ENCODE assay signal across 21 cellular contexts in genomic region chr5:91141642-91142041, GRCh38.
DNase-seq lines count a peak whose midpoint lies in the region; ATAC-seq and TF ChIP-seq lines count a peak whose summit lies in the region.
"Had no signal": no experiment of that assay in that cellular context is flagged by ENCODE, and none has a peak within 500 bp of the region (broad histone marks: within the 10 kb centered on the region; RNA-seq: fewer than 3 reads in every experiment).

No MANE protein-coding gene starts in this region.

- H3K36me3 ChIP-seq in mesendoderm (ENCODE audit: control insufficient read depth, insufficient read depth, low read length), result no peaks in the 10 kb centered on the region

- H3K27ac ChIP-seq in mesendoderm (ENCODE audit: low read depth, low read length), result peak overlapping the region; percentile 2
- no peak overlapping the region for H3K27ac ChIP-seq in CD4-positive, alpha-beta T cell (ENCODE audit: low read depth, low read length)
- H3K27ac ChIP-seq: KMS-11 had no signal

- H3K9me3 ChIP-seq in CD4-positive, alpha-beta T cell (ENCODE audit: control insufficient read depth, low read length), result no peaks in the 10 kb centered on the region

- no peak for ATAC-seq in activated naive CD8-positive, alpha-beta T cell treated with anti-CD3 and anti-CD28 coated beads, Interleukin-2, amount 10 ng/mL, durations not matched to agents 7 days and 5 days (ENCODE audit: low read depth)
- no peak for ATAC-seq in activated naive CD8-positive, alpha-beta T cell treated with anti-CD3 and anti-CD28 coated beads, Interleukin-2, amount 50 U/mL, for 24 hours
- ATAC-seq in CD4-positive, alpha-beta T cell (ENCODE audit: poor library complexity), result no peak
- no peak for ATAC-seq in GM19351 (IDR thresholded peaks at IDR 0.05; ENCODE audit: unreplicated experiment)
- ATAC-seq: HepG2, Panc1 had no signal

- no peaks in the 10 kb centered on the region for H3K27me3 ChIP-seq in mesendoderm (ENCODE audit: insufficient read depth, low read length, poor library complexity)
- no peaks in the 10 kb centered on the region for H3K27me3 ChIP-seq in CD4-positive, alpha-beta T cell (ENCODE audit: control insufficient read depth, insufficient read depth, low read length)

- peaks cover 1% of the 10 kb centered on the region for H3K9me3 Mint-ChIP-seq in activated naive CD8-positive, alpha-beta T cell treated with anti-CD3 and anti-CD28 coated beads, Interleukin-2, amount 10 ng/mL, durations not matched to agents 7 days and 5 days
- no peaks in the 10 kb centered on the region for H3K9me3 Mint-ChIP-seq in activated naive CD8-positive, alpha-beta T cell treated with anti-CD3 and anti-CD28 coated beads, Interleukin-2, amount 50 U/mL, for 24 hours
- no peaks in the 10 kb centered on the region for H3K9me3 Mint-ChIP-seq in dendritic cell treated with granulocyte-macrophage colony-stimulating factor and Interleukin-4, amounts not matched to agents 40 ng/mL and 50 ng/mL, for 4 days
- no peaks in the 10 kb centered on the region for H3K9me3 Mint-ChIP-seq in CD4-positive, alpha-beta T cell
- H3K9me3 Mint-ChIP-seq: H9, HFFc6 had no signal

- peaks cover 36% of the 10 kb centered on the region for H3K4me1 Mint-ChIP-seq in activated naive CD8-positive, alpha-beta T cell treated with anti-CD3 and anti-CD28 coated beads, Interleukin-2, amount 10 ng/mL, durations not matched to agents 7 days and 5 days
- H3K4me1 Mint-ChIP-seq in activated naive CD8-positive, alpha-beta T cell treated with anti-CD3 and anti-CD28 coated beads, Interleukin-2, amount 50 U/mL, for 24 hours, result peaks cover 13% of the 10 kb centered on the region
- peaks cover 40% of the 10 kb centered on the region for H3K4me1 Mint-ChIP-seq in dendritic cell treated with granulocyte-macrophage colony-stimulating factor and Interleukin-4, amounts not matched to agents 40 ng/mL and 50 ng/mL, for 4 days (ENCODE audit: low read depth)
- no peaks in the 10 kb centered on the region for H3K4me1 Mint-ChIP-seq in CD4-positive, alpha-beta T cell (ENCODE audit: low read depth)

- CTCF ChIA-PET in CD4-positive, alpha-beta T cell (lab: Charles Lee), result no interaction called here

- intact Hi-C loops in dendritic cell treated with granulocyte-macrophage colony-stimulating factor and Interleukin-4, amounts not matched to agents 40 ng/mL and 50 ng/mL, for 4 days (cut with micrococcal nuclease), result no loop called here
- intact Hi-C loops in CD4-positive, alpha-beta T cell (cut with DNase I, micrococcal nuclease), result no loop called here

- H3K4me3 ChIP-seq in mesendoderm (ENCODE audit: low read length), result no peak overlapping the region

- H3K4me3 Mint-ChIP-seq in activated naive CD8-positive, alpha-beta T cell treated with anti-CD3 and anti-CD28 coated beads, Interleukin-2, amount 10 ng/mL, durations not matched to agents 7 days and 5 days, result peak overlapping the region; percentile 6
- H3K4me3 Mint-ChIP-seq in activated naive CD8-positive, alpha-beta T cell treated with anti-CD3 and anti-CD28 coated beads, Interleukin-2, amount 50 U/mL, for 24 hours, result no peak overlapping the region
- no peak overlapping the region for H3K4me3 Mint-ChIP-seq in dendritic cell treated with granulocyte-macrophage colony-stimulating factor and Interleukin-4, amounts not matched to agents 40 ng/mL and 50 ng/mL, for 4 days
- no peak overlapping the region for H3K4me3 Mint-ChIP-seq in CD4-positive, alpha-beta T cell
- H3K4me3 Mint-ChIP-seq: H9, HFFc6 had no signal

- no peak overlapping the region for H3K4me2 ChIP-seq in mesendoderm (ENCODE audit: low read length)
- H3K4me2 ChIP-seq: KMS-11 had no signal

- no peaks in the 10 kb centered on the region for H3K27me3 Mint-ChIP-seq in activated naive CD8-positive, alpha-beta T cell treated with anti-CD3 and anti-CD28 coated beads, Interleukin-2, amount 10 ng/mL, durations not matched to agents 7 days and 5 days
- peaks cover 2% of the 10 kb centered on the region for H3K27me3 Mint-ChIP-seq in activated naive CD8-positive, alpha-beta T cell treated with anti-CD3 and anti-CD28 coated beads, Interleukin-2, amount 50 U/mL, for 24 hours
- H3K27me3 Mint-ChIP-seq in dendritic cell treated with granulocyte-macrophage colony-stimulating factor and Interleukin-4, amounts not matched to agents 40 ng/mL and 50 ng/mL, for 4 days, result no peaks in the 10 kb centered on the region
- no peaks in the 10 kb centered on the region for H3K27me3 Mint-ChIP-seq in CD4-positive, alpha-beta T cell

- no peak for TF ChIP-seq CTCF in CD4-positive, alpha-beta T cell (IDR thresholded peaks at IDR 0.05)

- no peak overlapping the region for H2BK15ac ChIP-seq in mesendoderm (replicated peaks; ENCODE audit: low read depth)

- no peak overlapping the region for H4K8ac ChIP-seq in mesendoderm (ENCODE audit: low read depth, low read length)

- WGBS in mesendoderm (ENCODE audit: extremely low coverage, insufficient coverage, low lambda C conversion rate), result no CpG with 5 or more reads among the region's 4 CpGs

- no peak overlapping the region for H2AK5ac ChIP-seq in mesendoderm (ENCODE audit: low read length)

- peak overlapping the region; percentile 1 for H2BK5ac ChIP-seq in mesendoderm (ENCODE audit: low read length)

- no peak overlapping the region for H3K23ac ChIP-seq in mesendoderm (ENCODE audit: low read length)

- POLR2A ChIA-PET in activated naive CD8-positive, alpha-beta T cell treated with anti-CD3 and anti-CD28 coated beads, Interleukin-2, amount 10 ng/mL, durations not matched to agents 7 days and 5 days (lab: Charles Lee), result interaction anchor here (1.3 to 1.9 kb wide), 2 partner anchors 239 to 241 kb away, joined by 7 read pairs; partner anchors contain the start of gene ARRDC3
- POLR2A ChIA-PET in CD4-positive, alpha-beta T cell (lab: Charles Lee), result no interaction called here

- H3K18ac ChIP-seq in mesendoderm (ENCODE audit: low read length), result no peak overlapping the region

- no peak for DNase-seq in activated naive CD8-positive, alpha-beta T cell treated with anti-CD3 and anti-CD28 coated beads, Interleukin-2, amount 10 ng/mL, durations not matched to agents 7 days and 5 days
- no peak for DNase-seq in activated naive CD8-positive, alpha-beta T cell treated with anti-CD3 and anti-CD28 coated beads, Interleukin-2, amount 50 U/mL, for 24 hours
- DNase-seq in mesendoderm (peak; percentile 86), germinal center (ENCODE audit: low spot score) (no peak), HPDE6-E6E7 (ENCODE audit: extremely low spot score) (no peak)
- no peak for DNase-seq in CD4-positive, alpha-beta T cell
- DNase-seq: AML-193, GDM1, H9, HFFc6, NCI-H1105 treated with DMSO at 0.1 percent for 48 hours, NCI-H2029 treated with DMSO at 0.1 percent for 48 hours, NCI-H2171, NCI-H524 treated with DMSO at 0.1 percent for 48 hours, NCI-H82, SIG-M5 had no signal

- H3K79me1 ChIP-seq in mesendoderm (ENCODE audit: low read length), result no peaks in the 10 kb centered on the region

- H3K56ac ChIP-seq in mesendoderm (ENCODE audit: low read length), result no peak overlapping the region

- no peaks in the 10 kb centered on the region for H3K79me2 ChIP-seq in mesendoderm (ENCODE audit: control insufficient read depth, insufficient read depth, low read length)

- no peak overlapping the region for H2BK120ac ChIP-seq in mesendoderm (ENCODE audit: low read depth, low read length)

- peaks cover 17% of the 10 kb centered on the region for H3K36me3 Mint-ChIP-seq in activated naive CD8-positive, alpha-beta T cell treated with anti-CD3 and anti-CD28 coated beads, Interleukin-2, amount 10 ng/mL, durations not matched to agents 7 days and 5 days
- no peaks in the 10 kb centered on the region for H3K36me3 Mint-ChIP-seq in activated naive CD8-positive, alpha-beta T cell treated with anti-CD3 and anti-CD28 coated beads, Interleukin-2, amount 50 U/mL, for 24 hours (ENCODE audit: low read depth)
- no peaks in the 10 kb centered on the region for H3K36me3 Mint-ChIP-seq in dendritic cell treated with granulocyte-macrophage colony-stimulating factor and Interleukin-4, amounts not matched to agents 40 ng/mL and 50 ng/mL, for 4 days (ENCODE audit: low read depth)
- no peaks in the 10 kb centered on the region for H3K36me3 Mint-ChIP-seq in CD4-positive, alpha-beta T cell (ENCODE audit: low read depth)

- H3K4me1 ChIP-seq in mesendoderm (ENCODE audit: control insufficient read depth, low read depth, low read length), result peaks cover 3% of the 10 kb centered on the region

- no peak overlapping the region for H4K5ac ChIP-seq in mesendoderm (ENCODE audit: low read length)

- no peak overlapping the region for H3K4ac ChIP-seq in mesendoderm (ENCODE audit: low read depth, low read length)

- H3K27ac Mint-ChIP-seq in activated naive CD8-positive, alpha-beta T cell treated with anti-CD3 and anti-CD28 coated beads, Interleukin-2, amount 10 ng/mL, durations not matched to agents 7 days and 5 days, result peak overlapping the region; percentile 40
- no peak overlapping the region for H3K27ac Mint-ChIP-seq in activated naive CD8-positive, alpha-beta T cell treated with anti-CD3 and anti-CD28 coated beads, Interleukin-2, amount 50 U/mL, for 24 hours
- H3K27ac Mint-ChIP-seq in dendritic cell treated with granulocyte-macrophage colony-stimulating factor and Interleukin-4, amounts not matched to agents 40 ng/mL and 50 ng/mL, for 4 days, result peak overlapping the region; percentile 20
- H3K27ac Mint-ChIP-seq in CD4-positive, alpha-beta T cell, result no peak overlapping the region
- H3K27ac Mint-ChIP-seq: HFFc6 had no signal

- H3K9ac ChIP-seq in mesendoderm (ENCODE audit: low read length), result no peak overlapping the region
- H3K9ac ChIP-seq: KMS-11 had no signal

Comparison
In these comparisons a context has a peak if more than half of its experiments do, and no peak if none do; other contexts are left out.
1. H3K27ac Mint-ChIP-seq: peak in activated naive CD8-positive, alpha-beta T cell treated with anti-CD3 and anti-CD28 coated beads, Interleukin-2, amount 10 ng/mL, durations not matched to agents 7 days and 5 days (single experiment) and dendritic cell treated with granulocyte-macrophage colony-stimulating factor and Interleukin-4, amounts not matched to agents 40 ng/mL and 50 ng/mL, for 4 days (single experiment); none in activated naive CD8-positive, alpha-beta T cell treated with anti-CD3 and anti-CD28 coated beads, Interleukin-2, amount 50 U/mL, for 24 hours (single experiment) and CD4-positive, alpha-beta T cell (single experiment).